In the genomic region with DNA sequence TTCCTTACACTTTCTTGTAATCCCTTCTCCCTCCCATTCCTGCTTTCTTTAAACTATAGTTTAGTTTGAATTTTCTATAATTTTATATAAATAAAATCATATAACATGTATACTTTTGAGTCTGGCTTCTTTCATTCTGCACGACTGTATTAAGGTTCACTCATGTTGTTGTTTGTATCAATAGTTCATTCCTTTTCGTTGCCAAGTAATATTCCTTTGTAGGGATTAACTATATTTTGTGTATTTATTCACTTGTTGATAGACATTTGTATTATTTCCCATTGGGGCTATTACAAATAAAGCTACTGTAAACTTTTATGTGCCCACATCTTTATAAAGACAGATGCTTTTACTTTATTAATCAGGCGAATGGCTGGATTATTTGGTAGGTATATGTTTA, we compare ENCODE assay signal across 7 cellular contexts.
"Had no signal": no experiment of that assay in that cellular context is flagged by ENCODE, and none has a peak within 500 bp of the region (broad histone marks: within the 10 kb centered on the region; RNA-seq: fewer than 3 reads in every experiment).

No MANE protein-coding gene starts in this region.

- ATAC-seq: HepG2 had no signal

- H3K27ac ChIP-seq: HL-60, KMS-11 had no signal

- H3K4me2 ChIP-seq: KMS-11 had no signal

- H3K9ac ChIP-seq: KMS-11 had no signal

- FAIRE-seq: HepG2, HTR-8/SVneo had no signal

- DNase-seq: IMR-90, KBM-7, KG1 had no signal
